ENCODE assay signal across 20 cellular contexts in genomic region chr3:106913111-106913698, GRCh38.
DNase-seq lines count a peak whose midpoint lies in the region; ATAC-seq and TF ChIP-seq lines count a peak whose summit lies in the region.
"Had no signal": no experiment of that assay in that cellular context is flagged by ENCODE, and none has a peak within 500 bp of the region (broad histone marks: within the 10 kb centered on the region; RNA-seq: fewer than 3 reads in every experiment).

No MANE protein-coding gene starts in this region.

- 33% methylated on average over 14 of the region's 14 CpGs for WGBS in mesenchymal stem cell

- no peak overlapping the region for H2BK5ac ChIP-seq in mesenchymal stem cell (ENCODE audit: low read depth, low read length, poor library complexity, severe bottlenecking)

- H3K4me1 Mint-ChIP-seq in type B pancreatic cell (ENCODE audit: unreplicated experiment): peaks cover 13% of the 10 kb centered on the region
- H3K4me1 Mint-ChIP-seq: activated CD4-positive, alpha-beta T cell treated with anti-CD3 and anti-CD28 coated beads, Interleukin-2, amount 10 ng/mL, durations not matched to agents 7 days and 5 days; stimulated activated memory B cell treated with anti-CD40 and anti-IgM and Interleukin-4, amounts not matched to agents 10 μg/mL and 1 μg/mL and 100 μg/mL, for 72 hours had no signal

- DNase-seq in MG63: peak; percentile 34
- DNase-seq in epithelial cell of prostate (ENCODE audit: low read depth, low spot score): peak; percentile 6
- DNase-seq in mesenchymal stem cell: peak; percentile 39
- no peak for DNase-seq in type B pancreatic cell (ENCODE audit: extremely low spot score, unreplicated experiment)
- no peak for DNase-seq in GOT3 (lab: John Stamatoyannopoulos, UW)
- DNase-seq in medulla oblongata (ENCODE audit: extremely low spot score): no peak
- DNase-seq in NCI-H510A treated with DMSO at 0.1 percent for 48 hours (lab: John Stamatoyannopoulos, UW): no peak
- DNase-seq: activated CD4-positive, alpha-beta T cell treated with anti-CD3 and anti-CD28 coated beads, Interleukin-2, amount 10 ng/mL, durations not matched to agents 7 days and 5 days; activated T-cell treated with anti-CD3 and anti-CD28 coated beads, Interleukin-2, amount 50 U/mL, for 48 hours; C1 segment of cervical spinal cord; dorsolateral prefrontal cortex; foreskin melanocyte; Kasumi-1; left cardiac atrium; naive thymus-derived CD4-positive, alpha-beta T cell; NCI-H1694 treated with DMSO at 0.1 percent for 48 hours; right cardiac atrium; stimulated activated CD4-positive, alpha-beta T cell treated with anti-CD3 and anti-CD28 coated beads, Interleukin-4, amount 100 ng/mL, for 4 hours had no signal

- H2AK5ac ChIP-seq in mesenchymal stem cell (ENCODE audit: low read length, severe bottlenecking): no peak overlapping the region

- H3K27ac ChIP-seq in epithelial cell of prostate (no peak overlapping the region), mesenchymal stem cell (ENCODE audit: low read length, poor library complexity, severe bottlenecking) (no peak overlapping the region)
- H3K27ac ChIP-seq: dorsolateral prefrontal cortex had no signal

- ATAC-seq in HG02759 (IDR thresholded peaks at IDR 0.05; ENCODE audit: unreplicated experiment): no peak
- ATAC-seq: left cardiac atrium; naive thymus-derived CD4-positive, alpha-beta T cell; right cardiac atrium; stimulated activated memory B cell treated with anti-CD40 and anti-IgM and Interleukin-4, amounts not matched to agents 10 μg/mL and 1 μg/mL and 100 μg/mL, for 72 hours had no signal

- H2BK120ac ChIP-seq in mesenchymal stem cell (ENCODE audit: low read depth, low read length): no peak overlapping the region

- H3K4me1 ChIP-seq in mesenchymal stem cell (ENCODE audit: control insufficient read depth, insufficient read depth, low read depth, low read length): peaks cover 4% of the 10 kb centered on the region

- no peak for TF ChIP-seq CTCF in type B pancreatic cell (conservative IDR thresholded peaks at IDR 0.05)

- no peaks in the 10 kb centered on the region for H3K79me1 ChIP-seq in mesenchymal stem cell (replicated peaks; ENCODE audit: low read length, poor library complexity, severe bottlenecking)

- no peak overlapping the region for H3K4me3 Mint-ChIP-seq in type B pancreatic cell
- H3K4me3 Mint-ChIP-seq: activated CD4-positive, alpha-beta T cell treated with anti-CD3 and anti-CD28 coated beads, Interleukin-2, amount 10 ng/mL, durations not matched to agents 7 days and 5 days; naive thymus-derived CD4-positive, alpha-beta T cell; stimulated activated memory B cell treated with anti-CD40 and anti-IgM and Interleukin-4, amounts not matched to agents 10 μg/mL and 1 μg/mL and 100 μg/mL, for 72 hours had no signal

- peak overlapping the region in 1 of 2 experiments; percentile 15 for H2BK12ac ChIP-seq in mesenchymal stem cell (ENCODE audit: low read length in 2 of 2)

- H3K4me3 ChIP-seq in MG63 (no peak overlapping the region), mesenchymal stem cell (ENCODE audit: insufficient read depth in 1 of 2, low read depth in 1 of 2, low read length in 2 of 2) (no peak overlapping the region)
- H3K4me3 ChIP-seq: dorsolateral prefrontal cortex had no signal

- peak overlapping the region; percentile 41 to 55 for H3K18ac ChIP-seq in mesenchymal stem cell (ENCODE audit: low read depth in 1 of 2, low read length in 2 of 2)

- H3K36me3 Mint-ChIP-seq in type B pancreatic cell: no peaks in the 10 kb centered on the region
- H3K36me3 Mint-ChIP-seq: naive thymus-derived CD4-positive, alpha-beta T cell; stimulated activated memory B cell treated with anti-CD40 and anti-IgM and Interleukin-4, amounts not matched to agents 10 μg/mL and 1 μg/mL and 100 μg/mL, for 72 hours had no signal

- H3K27ac Mint-ChIP-seq in type B pancreatic cell: peak overlapping the region; percentile 7
- H3K27ac Mint-ChIP-seq: activated CD4-positive, alpha-beta T cell treated with anti-CD3 and anti-CD28 coated beads, Interleukin-2, amount 10 ng/mL, durations not matched to agents 7 days and 5 days; naive thymus-derived CD4-positive, alpha-beta T cell; stimulated activated memory B cell treated with anti-CD40 and anti-IgM and Interleukin-4, amounts not matched to agents 10 μg/mL and 1 μg/mL and 100 μg/mL, for 72 hours had no signal

- H3K9me3 ChIP-seq in MG63: no peaks in the 10 kb centered on the region
- no peaks in the 10 kb centered on the region for H3K9me3 ChIP-seq in mesenchymal stem cell (ENCODE audit: control insufficient read depth, low read length)

- H4K91ac ChIP-seq in mesenchymal stem cell (ENCODE audit: low read length): peak overlapping the region; percentile 31

- no peak overlapping the region for H3K14ac ChIP-seq in mesenchymal stem cell (ENCODE audit: low read length in 2 of 2)

- peak overlapping the region; percentile 81 for H4K8ac ChIP-seq in mesenchymal stem cell (ENCODE audit: low read length)

- H3K23ac ChIP-seq in mesenchymal stem cell (ENCODE audit: low read length in 2 of 2): no peak overlapping the region

- no peak overlapping the region for H3K4me2 ChIP-seq in mesenchymal stem cell (ENCODE audit: low read length, poor library complexity, severe bottlenecking)

- H3K36me3 ChIP-seq in MG63: no peaks in the 10 kb centered on the region
- no peaks in the 10 kb centered on the region for H3K36me3 ChIP-seq in mesenchymal stem cell (ENCODE audit: control insufficient read depth in 1 of 2, insufficient read depth in 2 of 2, low read depth in 1 of 2, low read length in 2 of 2)

- H2BK15ac ChIP-seq in mesenchymal stem cell (ENCODE audit: low read depth, poor library complexity, severe bottlenecking): peak overlapping the region; percentile 65

- no peak overlapping the region for H3K4ac ChIP-seq in mesenchymal stem cell (ENCODE audit: low read depth in 1 of 2, low read length in 2 of 2)

- H3K9me3 Mint-ChIP-seq in type B pancreatic cell: no peaks in the 10 kb centered on the region
- H3K9me3 Mint-ChIP-seq: activated CD4-positive, alpha-beta T cell treated with anti-CD3 and anti-CD28 coated beads, Interleukin-2, amount 10 ng/mL, durations not matched to agents 7 days and 5 days; stimulated activated memory B cell treated with anti-CD40 and anti-IgM and Interleukin-4, amounts not matched to agents 10 μg/mL and 1 μg/mL and 100 μg/mL, for 72 hours had no signal

- peak overlapping the region; percentile 75 for H2AFZ ChIP-seq in mesenchymal stem cell (ENCODE audit: low read depth, low read length)

- H3K27me3 Mint-ChIP-seq in type B pancreatic cell: no peaks in the 10 kb centered on the region

- H3K27me3 ChIP-seq in MG63: no peaks in the 10 kb centered on the region
- H3K27me3 ChIP-seq in mesenchymal stem cell (ENCODE audit: control insufficient read depth in 1 of 2, insufficient read depth in 1 of 2, low read length in 2 of 2): no peaks in the 10 kb centered on the region
- H3K27me3 ChIP-seq: dorsolateral prefrontal cortex had no signal

- no peak overlapping the region for H3K9ac ChIP-seq in mesenchymal stem cell (ENCODE audit: low read length)

Comparison
In these comparisons a context has a peak if more than half of its experiments do, and no peak if none do; other contexts are left out.
1. DNase-seq: peak in MG63 (single experiment), epithelial cell of prostate (single experiment) and mesenchymal stem cell (single experiment); none in type B pancreatic cell (single experiment), GOT3 (single experiment), medulla oblongata (single experiment) and NCI-H510A treated with DMSO at 0.1 percent for 48 hours (single experiment).